32 cellular contexts compared by ENCODE assay signal in the genomic region with DNA sequence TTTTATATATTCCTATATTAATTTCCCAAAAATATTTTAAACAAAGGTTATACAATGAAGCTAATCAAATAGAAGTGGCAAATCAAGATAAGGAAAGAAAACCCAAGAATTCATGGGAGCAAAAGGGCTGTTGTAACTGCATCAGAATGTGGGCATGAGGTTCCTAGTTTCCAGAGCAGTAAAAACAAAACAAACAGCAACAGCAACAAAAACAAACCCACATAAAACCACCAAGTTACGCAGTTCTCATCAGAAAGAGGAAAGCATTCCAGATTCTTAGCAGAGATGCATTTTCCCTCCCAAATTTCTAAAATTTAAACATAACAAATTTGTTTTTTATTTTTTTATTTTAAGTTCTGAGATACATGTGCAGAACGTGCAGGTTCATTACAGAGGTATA. TPM values are rescaled to one million over a fixed set of nuclear protein-coding genes. Genes with fewer than 3 reads are reported as not detected.
DNase-seq lines count a peak whose midpoint lies in the region; ATAC-seq and TF ChIP-seq lines count a peak whose summit lies in the region.
"Had no signal": no experiment of that assay in that cellular context is flagged by ENCODE, and none has a peak within 500 bp of the region (broad histone marks: within the 10 kb centered on the region; RNA-seq: fewer than 3 reads in every experiment).

No MANE protein-coding gene starts in this region.

- no peak overlapping the region for H3K4me3 Mint-ChIP-seq in dendritic cell treated with granulocyte-macrophage colony-stimulating factor and Interleukin-4, amounts not matched to agents 40 ng/mL and 50 ng/mL, for 4 days
- H3K4me3 Mint-ChIP-seq: activated CD4-positive, alpha-beta T cell treated with anti-CD3 and anti-CD28 coated beads, Interleukin-2, amount 10 ng/mL, durations not matched to agents 7 days and 5 days; activated naive CD8-positive, alpha-beta T cell treated with anti-CD3 and anti-CD28 coated beads, Interleukin-2, amount 10 ng/mL, durations not matched to agents 7 days and 5 days; activated T-cell treated with anti-CD3 and anti-CD28 coated beads, Interleukin-2, amount 50 U/mL, for 24 hours; naive thymus-derived CD4-positive, alpha-beta T cell; stimulated activated naive CD8-positive, alpha-beta T cell treated with anti-CD3 and anti-CD28 coated beads, Interleukin-15, Interleukin-2, amounts not matched to agents 100 ng/mL and 50 ng/mL, for 24 hours; WTC11 had no signal

- H3K27me3 ChIP-seq in SJSA1 (replicated peaks) (no peaks in the 10 kb centered on the region), foreskin keratinocyte (peaks cover 8% of the 10 kb centered on the region)
- H3K27me3 ChIP-seq: uterus had no signal

- H3K4me1 Mint-ChIP-seq in dendritic cell treated with granulocyte-macrophage colony-stimulating factor and Interleukin-4, amounts not matched to agents 40 ng/mL and 50 ng/mL, for 4 days (ENCODE audit: low read depth) = peaks cover 51% of the 10 kb centered on the region

- ATAC-seq in foreskin keratinocyte = no peak
- ATAC-seq: naive thymus-derived CD4-positive, alpha-beta T cell; WTC11 had no signal

- no peak for TF ChIP-seq POLR2A in erythroblast (IDR thresholded peaks at IDR 0.05; ENCODE audit: low read length)

- intact Hi-C loops in dendritic cell treated with granulocyte-macrophage colony-stimulating factor and Interleukin-4, amounts not matched to agents 40 ng/mL and 50 ng/mL, for 4 days (cut with micrococcal nuclease) = no loop called here
- intact Hi-C loops in posterior vena cava (cut with DNase I) = no loop called here

- H3K9me3 Mint-ChIP-seq in dendritic cell treated with granulocyte-macrophage colony-stimulating factor and Interleukin-4, amounts not matched to agents 40 ng/mL and 50 ng/mL, for 4 days = no peaks in the 10 kb centered on the region
- H3K9me3 Mint-ChIP-seq: stimulated activated naive CD8-positive, alpha-beta T cell treated with anti-CD3 and anti-CD28 coated beads, Interleukin-15, Interleukin-2, amounts not matched to agents 100 ng/mL and 50 ng/mL, for 24 hours had no signal

- peak overlapping the region; percentile 90 for H3K27ac ChIP-seq in SJSA1
- H3K27ac ChIP-seq in foreskin keratinocyte = no peak overlapping the region
- H3K27ac ChIP-seq: KMS-11, RWPE1, thoracic aorta, uterus had no signal

- H3K9me3 ChIP-seq in SJSA1 (replicated peaks) = no peaks in the 10 kb centered on the region
- H3K9me3 ChIP-seq: HAP-1, SK-N-SH, thoracic aorta, uterus had no signal

- H3K27me3 Mint-ChIP-seq in dendritic cell treated with granulocyte-macrophage colony-stimulating factor and Interleukin-4, amounts not matched to agents 40 ng/mL and 50 ng/mL, for 4 days = peaks cover 2% of the 10 kb centered on the region
- H3K27me3 Mint-ChIP-seq: activated naive CD8-positive, alpha-beta T cell treated with anti-CD3 and anti-CD28 coated beads, Interleukin-2, amount 10 ng/mL, durations not matched to agents 7 days and 5 days; activated T-cell treated with anti-CD3 and anti-CD28 coated beads, Interleukin-2, amount 50 U/mL, for 24 hours; stimulated activated naive CD8-positive, alpha-beta T cell treated with anti-CD3 and anti-CD28 coated beads, Interleukin-15, Interleukin-2, amounts not matched to agents 100 ng/mL and 50 ng/mL, for 24 hours had no signal

- no peaks in the 10 kb centered on the region for H3K36me3 Mint-ChIP-seq in dendritic cell treated with granulocyte-macrophage colony-stimulating factor and Interleukin-4, amounts not matched to agents 40 ng/mL and 50 ng/mL, for 4 days (ENCODE audit: low read depth)
- H3K36me3 Mint-ChIP-seq: activated naive CD8-positive, alpha-beta T cell treated with anti-CD3 and anti-CD28 coated beads, Interleukin-2, amount 10 ng/mL, durations not matched to agents 7 days and 5 days; WTC11 had no signal

- H3K4me1 ChIP-seq in SJSA1 (replicated peaks) (peaks cover 30% of the 10 kb centered on the region), foreskin keratinocyte (no peaks in the 10 kb centered on the region)
- H3K4me1 ChIP-seq: HAP-1, uterus had no signal

- in situ Hi-C loops in KBM-7 (cut with MboI; ENCODE audit: low pct_unique_long_range_greater_than_20kb, low sequenced_read_pairs) = no loop called here

- H3K27ac Mint-ChIP-seq in dendritic cell treated with granulocyte-macrophage colony-stimulating factor and Interleukin-4, amounts not matched to agents 40 ng/mL and 50 ng/mL, for 4 days = peak overlapping the region; percentile 68
- H3K27ac Mint-ChIP-seq: activated CD4-positive, alpha-beta T cell treated with anti-CD3 and anti-CD28 coated beads, Interleukin-2, amount 10 ng/mL, durations not matched to agents 7 days and 5 days; activated naive CD8-positive, alpha-beta T cell treated with anti-CD3 and anti-CD28 coated beads, Interleukin-2, amount 10 ng/mL, durations not matched to agents 7 days and 5 days; activated T-cell treated with anti-CD3 and anti-CD28 coated beads, Interleukin-2, amount 50 U/mL, for 24 hours; stimulated activated naive CD8-positive, alpha-beta T cell treated with anti-CD3 and anti-CD28 coated beads, Interleukin-15, Interleukin-2, amounts not matched to agents 100 ng/mL and 50 ng/mL, for 24 hours had no signal

- no peak overlapping the region for H3K4me3 ChIP-seq in AG10803 (ENCODE audit: low read length)
- no peak overlapping the region for H3K4me3 ChIP-seq in SJSA1
- H3K4me3 ChIP-seq: HAP-1, thoracic aorta, uterus had no signal

- DNase-seq in AG10803 (ENCODE audit: low read depth) (peak; percentile 5), KBM-7 (peak; percentile 62), SJSA1 (ENCODE audit: low read depth in 1 of 2, low spot score in 2 of 2) (peak in 1 of 2 experiments; percentile 60), erythroblast (lab: John Stamatoyannopoulos, UW) (no peak), foreskin keratinocyte (no peak), amygdala (lab: John Stamatoyannopoulos, UW) (no peak), posterior vena cava (ENCODE audit: low spot score) (no peak)
- DNase-seq: activated CD4-positive, alpha-beta T cell treated with anti-CD3 and anti-CD28 coated beads, Interleukin-2, amount 10 ng/mL, durations not matched to agents 7 days and 5 days; activated gamma-delta T cell; activated naive CD8-positive, alpha-beta T cell treated with anti-CD3 and anti-CD28 coated beads, Interleukin-2, amount 10 ng/mL, durations not matched to agents 7 days and 5 days; activated T-cell treated with anti-CD3 and anti-CD28 coated beads, Interleukin-2, amount 50 U/mL, for 24 hours; DMS153; glutamatergic neuron; islet precursor cell; midbrain; naive thymus-derived CD4-positive, alpha-beta T cell; NCI-H1105; NCI-H2029; NCI-H526 treated with DMSO at 0.1 percent for 48 hours; nucleus accumbens; SK-N-SH; uterus had no signal

- no peaks in the 10 kb centered on the region for H3K36me3 ChIP-seq in SJSA1
- H3K36me3 ChIP-seq: HAP-1, thoracic aorta, uterus had no signal

- no peak for TF ChIP-seq CTCF in AG10803 (conservative IDR thresholded peaks at IDR 0.05; ENCODE audit: low read length)
- no peak for TF ChIP-seq CTCF in foreskin keratinocyte (conservative IDR thresholded peaks at IDR 0.05)

RNA-seq across cellular contexts. Expression of gene MSMB, which starts 34.8 kb away (rescaled TPM):
- total RNA-seq in SJSA1 (2014; rRNA removed; shearing (Covaris generic)) = not detected in 2 replicates
- total RNA-seq in foreskin keratinocyte (not detected in 2 replicates), posterior vena cava (not detected)
- not detected in 2 replicates for polyA plus RNA-seq in foreskin keratinocyte
- total RNA-seq: activated CD4-positive, alpha-beta T cell treated with anti-CD3 and anti-CD28 coated beads, Interleukin-2, amount 10 ng/mL, durations not matched to agents 7 days and 5 days; activated naive CD8-positive, alpha-beta T cell treated with anti-CD3 and anti-CD28 coated beads, Interleukin-2, amount 10 ng/mL, durations not matched to agents 7 days and 5 days; endothelial cell of umbilical vein; liver; naive thymus-derived CD4-positive, alpha-beta T cell; T-helper 2 cell treated with Interferon-gamma antibody and Interleukin-4, amounts not matched to agents 100 ng/mL and 5 ng/mL, for 36 hours; thoracic aorta; uterus; WTC11 had no signal
- polyA plus RNA-seq: endothelial cell of umbilical vein; liver; naive thymus-derived CD4-positive, alpha-beta T cell; SK-N-SH had no signal

RNA-seq across cellular contexts. Expression of gene NCOA4, which starts 50.5 kb away (rescaled TPM):
- 236 and 245 TPM in 2 replicates for total RNA-seq in SJSA1 (2014; rRNA removed; shearing (Covaris generic))
- total RNA-seq in foreskin keratinocyte (131 and 135 TPM in 2 replicates), posterior vena cava (100 to 1,000 TPM in 1 of 2 donors, 10 to 100 TPM in 1; 99.0 to 123 TPM)
- 44.8 and 51.0 TPM in 2 replicates for polyA plus RNA-seq in foreskin keratinocyte

Comparison
In these comparisons a context has a peak if more than half of its experiments do, and no peak if none do; other contexts are left out.
1. DNase-seq: peak in AG10803 (single experiment) and KBM-7 (single experiment); none in erythroblast (0 of 2), foreskin keratinocyte (0 of 2), amygdala (0 of 56) and posterior vena cava (single experiment).